Comparison of ENCODE assay signal across 21 cellular contexts in genomic region chr10:96319754-96320514, GRCh38. TPM values are rescaled to one million over a fixed set of nuclear protein-coding genes. Genes with fewer than 3 reads are reported as not detected.
DNase-seq lines count a peak whose midpoint lies in the region; ATAC-seq, FAIRE-seq and TF ChIP-seq lines count a peak whose summit lies in the region.
"Had no signal": no experiment of that assay in that cellular context is flagged by ENCODE, and none has a peak within 500 bp of the region (broad histone marks: within the 10 kb centered on the region; RNA-seq: fewer than 3 reads in every experiment).

No MANE protein-coding gene starts in this region.

- H4K20me1 ChIP-seq in K562 (replicated peaks; ENCODE audit: control insufficient read depth, insufficient read depth, low read length) = no peaks in the 10 kb centered on the region

- BruUV-seq in K562 (replicated peaks; lab: Mats Ljungman, UMichigan) = no TSS peak

- TF ChIP-seq RAD21 in K562 (CRISPR knock-in tag; conservative IDR thresholded peaks at IDR 0.05 in 1 of 2, IDR thresholded peaks at IDR 0.05 in 1 of 2) = no peak

- H3K9me3 Mint-ChIP-seq in stimulated activated memory B cell treated with anti-CD40 and anti-IgM and Interleukin-4, amounts not matched to agents 10 μg/mL and 1 μg/mL and 100 μg/mL, for 72 hours = no peaks in the 10 kb centered on the region
- H3K9me3 Mint-ChIP-seq: activated CD4-positive, alpha-beta T cell treated with anti-CD3 and anti-CD28 coated beads, Interleukin-2, amount 10 ng/mL, durations not matched to agents 7 days and 5 days; activated T-cell treated with anti-CD3 and anti-CD28 coated beads, Interleukin-2, amount 50 U/mL, for 24 hours; natural killer cell; stimulated activated naive CD8-positive, alpha-beta T cell treated with anti-CD3 and anti-CD28 coated beads, Interleukin-15, Interleukin-2, amounts not matched to agents 100 ng/mL and 50 ng/mL, for 24 hours had no signal

- no peaks in the 10 kb centered on the region for H3K4me1 ChIP-seq in K562 (replicated peaks in 1 of 2; ENCODE audit: control insufficient read depth in 2 of 2, insufficient read depth in 2 of 2, low read length in 2 of 2)
- H3K4me1 ChIP-seq: adrenal gland, psoas muscle, upper lobe of left lung had no signal

- DNase-seq in DMS53 treated with DMSO at 0.1 percent for 48 hours (lab: John Stamatoyannopoulos, UW; ENCODE audit: unreplicated experiment) (peak; percentile 6), H4 (ENCODE audit: low spot score) (peak; percentile 14), K562 (ENCODE audit: extremely low read depth in 1 of 4, low spot score in 3 of 4) (peak in 1 of 4 experiments; percentile 6), lung microvascular endothelial cell (ENCODE audit: low read depth in 2 of 2) (peak; percentile 6 to 7), ecto neural progenitor cell (ENCODE audit: low spot score) (no peak)
- no peak for DNase-seq in stimulated activated CD4-positive, alpha-beta T cell treated with anti-CD3 and anti-CD28 coated beads, Interleukin-4, amount 100 ng/mL, for 1 hour
- DNase-seq: activated CD4-positive, alpha-beta T cell treated with anti-CD3 and anti-CD28 coated beads, Interleukin-2, amount 10 ng/mL, durations not matched to agents 7 days and 5 days; activated T-cell treated with anti-CD3 and anti-CD28 coated beads, Interleukin-2, amount 50 U/mL, for 24 hours; adrenal gland; CD4-positive, CD25-positive, alpha-beta regulatory T cell; DND-41; foreskin melanocyte; Kasumi-1; natural killer cell; NCI-H446 treated with DMSO at 0.1 percent for 48 hours; psoas muscle; stimulated activated CD4-positive, alpha-beta T cell treated with anti-CD3 and anti-CD28 coated beads, Interleukin-12 subunit alpha, Interleukin-12 subunit beta, amount 100 ng/mL, for 4 hours; upper lobe of left lung had no signal

- no peaks in the 10 kb centered on the region for H3K9me3 ChIP-seq in K562 (replicated peaks; ENCODE audit: control insufficient read depth, insufficient read depth, low read depth, low read length)
- H3K9me3 ChIP-seq: adrenal gland, psoas muscle, upper lobe of left lung had no signal

- CTCF ChIA-PET in K562 (lab: Yijun Ruan, JAX; ENCODE audit: low intra/inter-chr PET ratio) = no interaction called here

- no peak overlapping the region for H2AFZ ChIP-seq in K562 (ENCODE audit: low read depth, low read length)

- no peak for FAIRE-seq in K562 (lab: Jason Lieb, UNC)

- TF ChIP-seq POLR2A in K562 (conservative IDR thresholded peaks at IDR 0.05) = no peak

- no peak for ATAC-seq in K562
- no peak for ATAC-seq in stimulated activated memory B cell treated with anti-CD40 and anti-IgM and Interleukin-4, amounts not matched to agents 10 μg/mL and 1 μg/mL and 100 μg/mL, for 72 hours
- ATAC-seq: natural killer cell had no signal

- H3K36me3 ChIP-seq in K562 (ENCODE audit: control insufficient read depth, insufficient read depth, low read length) = no peaks in the 10 kb centered on the region
- H3K36me3 ChIP-seq: adrenal gland, upper lobe of left lung had no signal

- no peak overlapping the region for H3K9ac ChIP-seq in K562 (ENCODE audit: insufficient read depth in 1 of 2, low read depth in 2 of 2, low read length in 2 of 2)

- POLR2A ChIA-PET in K562 (lab: Yijun Ruan, JAX) = no interaction called here

- H3K4me3 Mint-ChIP-seq in stimulated activated memory B cell treated with anti-CD40 and anti-IgM and Interleukin-4, amounts not matched to agents 10 μg/mL and 1 μg/mL and 100 μg/mL, for 72 hours = no peak overlapping the region
- H3K4me3 Mint-ChIP-seq: activated CD4-positive, alpha-beta T cell treated with anti-CD3 and anti-CD28 coated beads, Interleukin-2, amount 10 ng/mL, durations not matched to agents 7 days and 5 days; activated T-cell treated with anti-CD3 and anti-CD28 coated beads, Interleukin-2, amount 50 U/mL, for 24 hours; CD4-positive, CD25-positive, alpha-beta regulatory T cell; natural killer cell; stimulated activated naive CD8-positive, alpha-beta T cell treated with anti-CD3 and anti-CD28 coated beads, Interleukin-15, Interleukin-2, amounts not matched to agents 100 ng/mL and 50 ng/mL, for 24 hours had no signal

- no peak for TF ChIP-seq CTCF in K562 (IDR thresholded peaks at IDR 0.05 in 2 of 3, conservative IDR thresholded peaks at IDR 0.05 in 1 of 3; ENCODE audit: insufficient read depth in 2 of 3, low read depth in 1 of 3, low read length in 3 of 3)

- in situ Hi-C loops in K562 (cut with MboI) = loop anchor here (10.0 kb wide), 1 partner anchor 305 kb away; no protein-coding TSS in a partner anchor

- H3K4me3 ChIP-seq in K562 = no peak overlapping the region
- H3K4me3 ChIP-seq: adrenal gland, lung, psoas muscle, upper lobe of left lung had no signal

- H3K4me2 ChIP-seq in K562 (ENCODE audit: insufficient read depth, low read length) = no peak overlapping the region

- intact Hi-C loops in K562 (cut with micrococcal nuclease) = no loop called here

- peaks cover 22% of the 10 kb centered on the region for H3K27me3 Mint-ChIP-seq in stimulated activated memory B cell treated with anti-CD40 and anti-IgM and Interleukin-4, amounts not matched to agents 10 μg/mL and 1 μg/mL and 100 μg/mL, for 72 hours

- no peaks in the 10 kb centered on the region for H3K4me1 Mint-ChIP-seq in stimulated activated memory B cell treated with anti-CD40 and anti-IgM and Interleukin-4, amounts not matched to agents 10 μg/mL and 1 μg/mL and 100 μg/mL, for 72 hours
- H3K4me1 Mint-ChIP-seq: activated CD4-positive, alpha-beta T cell treated with anti-CD3 and anti-CD28 coated beads, Interleukin-2, amount 10 ng/mL, durations not matched to agents 7 days and 5 days; natural killer cell had no signal

- H3K27ac ChIP-seq in K562 (ENCODE audit: extremely low read depth, low read depth, low read length) = no peak overlapping the region
- H3K27ac ChIP-seq: adrenal gland, psoas muscle, upper lobe of left lung had no signal

- TF ChIP-seq EP300 in K562 (IDR thresholded peaks at IDR 0.05; ENCODE audit: low read length) = no peak

- H3K9me1 ChIP-seq in K562 (ENCODE audit: control insufficient read depth, insufficient read depth, low read length) = no peaks in the 10 kb centered on the region

- WGBS in K562 (ENCODE audit: insufficient coverage, low coverage, missing lambda C conversion rate) = 2% methylated on average over 4 of the region's 4 CpGs

- H3K36me3 Mint-ChIP-seq in stimulated activated memory B cell treated with anti-CD40 and anti-IgM and Interleukin-4, amounts not matched to agents 10 μg/mL and 1 μg/mL and 100 μg/mL, for 72 hours = no peaks in the 10 kb centered on the region
- H3K36me3 Mint-ChIP-seq: CD4-positive, CD25-positive, alpha-beta regulatory T cell; natural killer cell had no signal

- peaks cover 4 to 13% of the 10 kb centered on the region in 2 experiments; a peak in 3 of 5 replicates for H3K27me3 ChIP-seq in K562 (ENCODE audit: control insufficient read depth in 2 of 2, insufficient read depth in 2 of 2, low read length in 2 of 2)
- H3K27me3 ChIP-seq: upper lobe of left lung had no signal

- H3K79me2 ChIP-seq in K562 (ENCODE audit: control insufficient read depth, insufficient read depth, low read length) = no peaks in the 10 kb centered on the region

- no peak overlapping the region for H3K27ac Mint-ChIP-seq in stimulated activated memory B cell treated with anti-CD40 and anti-IgM and Interleukin-4, amounts not matched to agents 10 μg/mL and 1 μg/mL and 100 μg/mL, for 72 hours
- H3K27ac Mint-ChIP-seq: activated CD4-positive, alpha-beta T cell treated with anti-CD3 and anti-CD28 coated beads, Interleukin-2, amount 10 ng/mL, durations not matched to agents 7 days and 5 days; activated T-cell treated with anti-CD3 and anti-CD28 coated beads, Interleukin-2, amount 50 U/mL, for 24 hours; CD4-positive, CD25-positive, alpha-beta regulatory T cell; natural killer cell; stimulated activated naive CD8-positive, alpha-beta T cell treated with anti-CD3 and anti-CD28 coated beads, Interleukin-15, Interleukin-2, amounts not matched to agents 100 ng/mL and 50 ng/mL, for 24 hours had no signal

RNA-seq across cellular contexts. Expression of gene DNTT, which starts 15.7 kb away (rescaled TPM):
- total RNA-seq in H4 (2014; rRNA removed; shearing (Covaris generic)) = not detected in 2 replicates
- not detected in 2 replicates for total RNA-seq in K562 (2011; cell fraction: chromatin; rRNA removed; ENCODE audit: low replicate concordance)
- total RNA-seq in K562 (2011; cell fraction: nucleolus; rRNA removed) = not detected in 2 replicates
- not detected in 2 replicates for total RNA-seq in K562 (2011; cell fraction: nucleoplasm; rRNA removed)
- total RNA-seq in K562 (2014; rRNA removed) (not detected in 2 replicates), K562 (2014; rRNA removed; fragmentation: Illumina TruSeq; extraction: Trizol) (not detected in 2 replicates), K562 (2015; rRNA removed; fragmentation: Illumina TruSeq; extraction: Trizol) (not detected in 2 replicates), K562 (2021) (not detected in 2 replicates), lung microvascular endothelial cell (not detected in 2 replicates)
- polyA plus RNA-seq in K562 (2011; rRNA removed) (not detected in 2 replicates), K562 (2014; fragmentation: Illumina TruSeq; extraction: Trizol) (not detected in 2 replicates), K562 (2014; fragmentation: Nextera tagmentation; extraction: Ambion mirVana) (not detected), K562 (2014; rRNA removed) (not detected in 2 replicates)
- not detected in 2 replicates for polyA plus RNA-seq in K562 (2011; cell fraction: cytosol; rRNA removed)
- polyA plus RNA-seq in K562 (2011; cell fraction: nucleus; rRNA removed) = not detected in 2 replicates
- not detected in 2 replicates for polyA plus RNA-seq in K562 (2012)
- not detected in 2 replicates for polyA minus RNA-seq in K562 (2011; rRNA and poly(A)+ RNA removed)
- not detected in 2 replicates for polyA minus RNA-seq in K562 (2011; cell fraction: cytosol; rRNA and poly(A)+ RNA removed)
- polyA minus RNA-seq in K562 (2011; cell fraction: nucleus; rRNA and poly(A)+ RNA removed) = not detected in 2 replicates
- total RNA-seq: activated CD4-positive, alpha-beta T cell treated with anti-CD3 and anti-CD28 coated beads, Interleukin-2, amount 10 ng/mL, durations not matched to agents 7 days and 5 days; adrenal gland; CD4-positive, CD25-positive, alpha-beta regulatory T cell; lung; natural killer cell; psoas muscle; upper lobe of left lung had no signal
- polyA plus RNA-seq: adrenal gland, lung had no signal

RNA-seq across cellular contexts. Expression of gene OPALIN, which starts 38.9 kb away (rescaled TPM):
- not detected in 2 replicates for total RNA-seq in H4 (2014; rRNA removed; shearing (Covaris generic))
- not detected in 2 replicates for total RNA-seq in K562 (2011; cell fraction: chromatin; rRNA removed; ENCODE audit: low replicate concordance)
- total RNA-seq in K562 (2011; cell fraction: nucleolus; rRNA removed) = not detected in 2 replicates
- total RNA-seq in K562 (2011; cell fraction: nucleoplasm; rRNA removed) = not detected in 2 replicates
- not detected in 2 replicates for total RNA-seq in K562 (2014; rRNA removed)
- total RNA-seq in K562 (2014; rRNA removed; fragmentation: Illumina TruSeq; extraction: Trizol) = not detected in 2 replicates
- not detected in 2 replicates for total RNA-seq in K562 (2015; rRNA removed; fragmentation: Illumina TruSeq; extraction: Trizol)
- total RNA-seq in K562 (2021) = not detected in 2 replicates
- not detected in 2 replicates for polyA plus RNA-seq in K562 (2011; rRNA removed)
- not detected in 2 replicates for polyA plus RNA-seq in K562 (2011; cell fraction: cytosol; rRNA removed)
- not detected in 2 replicates for polyA plus RNA-seq in K562 (2011; cell fraction: nucleus; rRNA removed)
- polyA plus RNA-seq in K562 (2012) = not detected in 2 replicates
- not detected in 2 replicates for polyA plus RNA-seq in K562 (2014; fragmentation: Illumina TruSeq; extraction: Trizol)
- not detected for polyA plus RNA-seq in K562 (2014; fragmentation: Nextera tagmentation; extraction: Ambion mirVana)
- not detected in 2 replicates for polyA plus RNA-seq in K562 (2014; rRNA removed)
- polyA minus RNA-seq in K562 (2011; rRNA and poly(A)+ RNA removed) = not detected in 2 replicates
- polyA minus RNA-seq in K562 (2011; cell fraction: cytosol; rRNA and poly(A)+ RNA removed) = not detected in 2 replicates
- polyA minus RNA-seq in K562 (2011; cell fraction: nucleus; rRNA and poly(A)+ RNA removed) = not detected in 2 replicates
- total RNA-seq in lung microvascular endothelial cell = not detected in 2 replicates
- total RNA-seq: activated CD4-positive, alpha-beta T cell treated with anti-CD3 and anti-CD28 coated beads, Interleukin-2, amount 10 ng/mL, durations not matched to agents 7 days and 5 days; adrenal gland; CD4-positive, CD25-positive, alpha-beta regulatory T cell; lung; natural killer cell; psoas muscle; upper lobe of left lung had no signal
- polyA plus RNA-seq: adrenal gland; CD4-positive, CD25-positive, alpha-beta regulatory T cell; lung had no signal

RNA-seq across cellular contexts. Expression of gene BLNK, which starts 48.6 kb away (rescaled TPM):
- total RNA-seq in H4 (2014; rRNA removed; shearing (Covaris generic)) = 0.10 TPM in 1 of 2 replicates, not detected in the other
- not detected in 2 replicates for total RNA-seq in K562 (2011; cell fraction: chromatin; rRNA removed; ENCODE audit: low replicate concordance)
- total RNA-seq in K562 (2011; cell fraction: nucleolus; rRNA removed) = not detected in 2 replicates
- total RNA-seq in K562 (2011; cell fraction: nucleoplasm; rRNA removed) = not detected in 2 replicates
- total RNA-seq in K562 (2014; rRNA removed) (not detected in 2 replicates), K562 (2014; rRNA removed; fragmentation: Illumina TruSeq; extraction: Trizol) (not detected in 2 replicates), K562 (2015; rRNA removed; fragmentation: Illumina TruSeq; extraction: Trizol) (not detected in 2 replicates), K562 (2021) (0.20 TPM in 1 of 2 replicates, not detected in the other), lung microvascular endothelial cell (not detected in 2 replicates)
- polyA plus RNA-seq in K562 (2011; rRNA removed) (not detected in 2 replicates), K562 (2014; fragmentation: Illumina TruSeq; extraction: Trizol) (not detected in 2 replicates), K562 (2014; fragmentation: Nextera tagmentation; extraction: Ambion mirVana) (not detected), K562 (2014; rRNA removed) (not detected in 2 replicates)
- not detected in 2 replicates for polyA plus RNA-seq in K562 (2011; cell fraction: cytosol; rRNA removed)
- polyA plus RNA-seq in K562 (2011; cell fraction: nucleus; rRNA removed) = not detected in 2 replicates
- not detected in 2 replicates for polyA plus RNA-seq in K562 (2012)
- polyA minus RNA-seq in K562 (2011; rRNA and poly(A)+ RNA removed) = not detected in 2 replicates
- not detected in 2 replicates for polyA minus RNA-seq in K562 (2011; cell fraction: cytosol; rRNA and poly(A)+ RNA removed)
- not detected in 2 replicates for polyA minus RNA-seq in K562 (2011; cell fraction: nucleus; rRNA and poly(A)+ RNA removed)
- total RNA-seq: activated CD4-positive, alpha-beta T cell treated with anti-CD3 and anti-CD28 coated beads, Interleukin-2, amount 10 ng/mL, durations not matched to agents 7 days and 5 days had no signal

Comparison
In these comparisons a context has a peak if more than half of its experiments do, and no peak if none do; other contexts are left out.
1. DNase-seq: peak in DMS53 treated with DMSO at 0.1 percent for 48 hours (single experiment), H4 (single experiment) and lung microvascular endothelial cell (2 of 2); none in ecto neural progenitor cell (single experiment) and stimulated activated CD4-positive, alpha-beta T cell treated with anti-CD3 and anti-CD28 coated beads, Interleukin-4, amount 100 ng/mL, for 1 hour (single experiment).